Comparison of ENCODE assay signal across 8 cellular contexts in genomic region chr6:26054659-26054936, GRCh38. TPM values are rescaled to one million over a fixed set of nuclear protein-coding genes. Genes with fewer than 3 reads are reported as not detected.
DNase-seq lines count a peak whose midpoint lies in the region; ATAC-seq, FAIRE-seq and TF ChIP-seq lines count a peak whose summit lies in the region.

No MANE protein-coding gene starts in this region.

- H3K4me1 ChIP-seq in OCI-LY7 (ENCODE audit: insufficient read depth, low read length, poor library complexity, severe bottlenecking) = peaks cover 41% of the 10 kb centered on the region
- peaks cover 0 to 4% (median 0%) of the 10 kb centered on the region in 3 donors for H3K4me1 ChIP-seq in pancreas

- DNase-seq in GM12864 (ENCODE audit: low read depth) = no peak
- DNase-seq in OCI-LY7 (ENCODE audit: low spot score) = no peak
- DNase-seq in epithelial cell of esophagus (ENCODE audit: low read depth) = no peak
- DNase-seq in pancreas = no peak
- no peak for DNase-seq in LoVo (ENCODE audit: low spot score)
- DNase-seq in stimulated activated CD4-positive, alpha-beta T cell treated with anti-CD3 and anti-CD28 coated beads, Interleukin-2, amount 100 ng/mL, for 48 hours = no peak

- H3K27me3 ChIP-seq in pancreas = no peaks in the 10 kb centered on the region

- H3K36me3 ChIP-seq in OCI-LY7 (ENCODE audit: insufficient read depth, low read length) (no peaks in the 10 kb centered on the region), pancreas (no peaks in the 10 kb centered on the region)

- H3K9me3 ChIP-seq in OCI-LY7 (ENCODE audit: low read length) (no peaks in the 10 kb centered on the region), pancreas (no peaks in the 10 kb centered on the region)

- ATAC-seq in pancreas (no peak), HG03439 (IDR thresholded peaks at IDR 0.05; ENCODE audit: unreplicated experiment) (no peak), HG02852 (IDR thresholded peaks at IDR 0.05; ENCODE audit: unreplicated experiment) (no peak)

- no TSS peak for BruUV-seq in OCI-LY7 (replicated peaks; lab: Mats Ljungman, UMichigan)

- CTCF ChIA-PET in OCI-LY7 (lab: Charles Lee; ENCODE audit: unreplicated experiment) = no interaction called here

- H3K4me2 ChIP-seq in OCI-LY7 (ENCODE audit: low read length) = peak overlapping the region; percentile 72

- no peaks in the 10 kb centered on the region for H4K20me1 ChIP-seq in OCI-LY7 (ENCODE audit: insufficient read depth, low read length)

- peak overlapping the region; percentile 33; the same call in 1 of the 2 replicates for H2AFZ ChIP-seq in OCI-LY7 (ENCODE audit: low read length)

- intact Hi-C loops in OCI-LY7 (cut with micrococcal nuclease; ENCODE audit: unreplicated experiment) = no loop called here
- intact Hi-C loops in pancreas (cut with DNase I) = no loop called here

- WGBS in pancreas, 2 donors = 6 to 7% methylated on average over 6 of the region's 6 CpGs

- no peaks in the 10 kb centered on the region for H3K79me2 ChIP-seq in OCI-LY7 (ENCODE audit: insufficient read depth, low read depth, low read length)

- no peak for FAIRE-seq in pancreas (lab: Jason Lieb, UNC)

- H3K9me2 ChIP-seq in OCI-LY7 (ENCODE audit: insufficient read depth, low read length) = no peaks in the 10 kb centered on the region

- H3K27ac ChIP-seq in OCI-LY7 (ENCODE audit: low read depth, low read length, poor library complexity, severe bottlenecking) (peak overlapping the region; percentile 93), pancreas (peak overlapping the region; percentile 71 to 97 (median 94))

- H3K4me3 ChIP-seq in GM12864 (ENCODE audit: low read depth, low read length) = peak overlapping the region; percentile 56
- H3K4me3 ChIP-seq in OCI-LY7 (ENCODE audit: low read depth, low read length, poor library complexity, severe bottlenecking) = peak overlapping the region; percentile 70
- H3K4me3 ChIP-seq in epithelial cell of esophagus (ENCODE audit: low read length) = peak overlapping the region; percentile 94
- H3K4me3 ChIP-seq in pancreas = peak overlapping the region; percentile 46 to 66 (median 56)

- POLR2A ChIA-PET in OCI-LY7 (lab: Charles Lee) = interaction anchor here (1.6 to 16.1 kb wide), 3 partner anchors 9 to 27 kb away, joined by 7 to 793 read pairs (median 11); a partner anchor contains a TSS

- TF ChIP-seq CTCF in GM12864 (IDR thresholded peaks at IDR 0.05; ENCODE audit: low read depth, low read length, missing control alignments) = no peak
- no peak for TF ChIP-seq CTCF in OCI-LY7 (conservative IDR thresholded peaks at IDR 0.05; ENCODE audit: low read length)
- no peak for TF ChIP-seq CTCF in epithelial cell of esophagus (IDR thresholded peaks at IDR 0.05; ENCODE audit: insufficient read depth, low read depth, low read length, missing control alignments)
- no peak for TF ChIP-seq CTCF in pancreas (IDR thresholded peaks at IDR 0.05)

RNA-seq across cellular contexts. Expression of gene HFE, which starts 32.6 kb away (rescaled TPM):
- 0.18 and 0.69 TPM in 2 replicates for total RNA-seq in OCI-LY7 (2014; rRNA removed; shearing (Covaris generic))
- total RNA-seq in OCI-LY7 (2022) (0.57 and 0.72 TPM in 2 replicates), pancreas (10 to 100 TPM in 1 of 6 donors, 1 to 10 TPM in 5; 3.1 to 10.2 (median 3.8) TPM)
- polyA plus RNA-seq in pancreas = 1 to 10 TPM; 3.4 to 3.9 TPM
